In the genomic region with DNA sequence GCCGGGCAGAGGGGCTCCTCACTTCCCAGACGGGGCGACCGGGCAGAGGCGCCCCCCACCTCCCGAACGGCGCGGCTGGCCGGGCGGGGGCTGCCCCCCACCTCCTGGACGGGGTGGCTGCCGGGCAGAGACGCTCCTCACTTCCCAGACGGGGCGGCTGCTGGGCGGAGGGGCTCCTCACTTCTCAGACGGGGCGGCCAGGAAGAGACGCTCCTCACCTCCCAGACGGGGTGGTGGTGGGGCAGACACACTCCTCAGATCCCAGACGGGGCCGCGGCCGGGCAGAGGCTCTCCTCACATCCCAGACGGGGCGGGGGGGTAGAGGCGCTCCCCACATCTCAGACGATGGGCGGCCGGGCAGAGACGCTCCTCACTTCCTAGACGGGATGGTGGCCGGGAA, we compare ENCODE assay signal across 2 cellular contexts. TPM values are rescaled to one million over a fixed set of nuclear protein-coding genes. Genes with fewer than 3 reads are reported as not detected.
"Had no signal": no experiment of that assay in that cellular context is flagged by ENCODE, and none has a peak within 500 bp of the region (broad histone marks: within the 10 kb centered on the region; RNA-seq: fewer than 3 reads in every experiment).

No MANE protein-coding gene starts in this region.

RNA-seq across cellular contexts. Expression of a gene that starts 17.5 kb away (rescaled TPM):
- total RNA-seq: mononuclear cell had no signal
- polyA plus RNA-seq: immature natural killer cell had no signal
